In the genomic region with DNA sequence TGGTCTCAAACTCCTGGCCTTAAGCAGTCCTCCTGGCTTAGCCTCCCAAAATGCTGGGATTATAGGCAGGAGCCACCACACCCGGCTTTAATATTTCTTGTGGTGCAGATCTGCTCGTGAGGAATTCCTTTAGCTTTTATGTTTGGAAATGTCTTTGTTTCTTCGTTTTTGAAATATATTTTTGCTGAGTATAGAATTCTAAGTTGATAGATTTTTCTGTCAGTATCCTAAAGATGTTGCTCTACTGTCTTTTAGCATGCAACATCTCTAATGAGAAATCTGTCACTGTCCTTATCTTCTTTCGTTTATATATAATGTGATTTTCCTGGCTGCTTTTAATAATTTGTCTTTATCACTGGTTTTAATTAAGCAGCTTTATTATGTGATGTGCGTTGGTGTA, we compare ENCODE assay signal across 27 cellular contexts.
"Had no signal": no experiment of that assay in that cellular context is flagged by ENCODE, and none has a peak within 500 bp of the region (broad histone marks: within the 10 kb centered on the region; RNA-seq: fewer than 3 reads in every experiment).

No MANE protein-coding gene starts in this region.

- H3K9me3 Mint-ChIP-seq: neural crest cell; stimulated activated effector memory CD8-positive, alpha-beta T cell treated with anti-CD3 and anti-CD28 coated beads, Interleukin-12 subunit alpha, Interleukin-12 subunit beta, amount 100 ng/mL, for 72 hours had no signal

- H3K9me3 ChIP-seq: lower lobe of right lung, pancreas, prostate gland, sigmoid colon, upper lobe of left lung, vagina had no signal

- H3K27me3 Mint-ChIP-seq: naive thymus-derived CD8-positive, alpha-beta T cell; stimulated activated naive CD8-positive, alpha-beta T cell treated with anti-CD3 and anti-CD28 coated beads, Interleukin-15, amount 100 ng/mL, for 72 hours had no signal

- H3K27me3 ChIP-seq: left lung, pancreas, sigmoid colon, spleen, tibial nerve, upper lobe of left lung, vagina had no signal

- FAIRE-seq: keratinocyte, pancreas, small intestine had no signal

- H3K4me3 ChIP-seq: left lung, lower lobe of right lung, pancreas, prostate gland, sigmoid colon, spleen, tibial nerve, upper lobe of left lung, vagina had no signal

- H3K36me3 Mint-ChIP-seq: stimulated activated effector memory CD8-positive, alpha-beta T cell treated with anti-CD3 and anti-CD28 coated beads, Interleukin-12 subunit alpha, Interleukin-12 subunit beta, amount 100 ng/mL, for 72 hours had no signal

- H3K27ac Mint-ChIP-seq: nephron; stimulated activated effector memory CD8-positive, alpha-beta T cell treated with anti-CD3 and anti-CD28 coated beads, Interleukin-12 subunit alpha, Interleukin-12 subunit beta, amount 100 ng/mL, for 72 hours; stimulated activated naive CD8-positive, alpha-beta T cell treated with anti-CD3 and anti-CD28 coated beads, Interleukin-15, amount 100 ng/mL, for 72 hours had no signal

- H3K27ac ChIP-seq: left lung, lower lobe of right lung, pancreas, prostate gland, sigmoid colon, tibial nerve, upper lobe of left lung, vagina had no signal

- H3K4me3 Mint-ChIP-seq: naive thymus-derived CD8-positive, alpha-beta T cell; nephron; neural crest cell; stimulated activated effector memory CD8-positive, alpha-beta T cell treated with anti-CD3 and anti-CD28 coated beads, Interleukin-12 subunit alpha, Interleukin-12 subunit beta, amount 100 ng/mL, for 72 hours; stimulated activated naive CD8-positive, alpha-beta T cell treated with anti-CD3 and anti-CD28 coated beads, Interleukin-15, amount 100 ng/mL, for 72 hours had no signal

- ATAC-seq: left cardiac atrium; left lung; lower lobe of right lung; naive thymus-derived CD8-positive, alpha-beta T cell; pancreas; right cardiac atrium; stimulated activated effector memory CD8-positive, alpha-beta T cell treated with anti-CD3 and anti-CD28 coated beads, Interleukin-12 subunit alpha, Interleukin-12 subunit beta, amount 100 ng/mL, for 72 hours; stimulated activated naive CD8-positive, alpha-beta T cell treated with anti-CD3 and anti-CD28 coated beads, Interleukin-15, amount 100 ng/mL, for 72 hours had no signal

- H3K4me1 Mint-ChIP-seq: nephron had no signal

- DNase-seq: kidney glomerular epithelial cell; left cardiac atrium; left lung; lower lobe of right lung; mammary epithelial cell; mesenchymal stem cell; naive thymus-derived CD8-positive, alpha-beta T cell; nucleus accumbens; pancreas; posterior cingulate gyrus; retina; right cardiac atrium; sigmoid colon; small intestine; spleen; stimulated activated CD4-positive, alpha-beta T cell treated with anti-CD3 and anti-CD28 coated beads, Interleukin-4, amount 100 ng/mL, for 24 hours; stimulated activated naive CD4-positive, alpha-beta T cell treated with Interleukin-2 at 50 U/mL for 16 hours; stimulated activated naive CD8-positive, alpha-beta T cell treated with anti-CD3 and anti-CD28 coated beads, Interleukin-15, amount 100 ng/mL, for 72 hours; substantia nigra; upper lobe of left lung had no signal

- H3K36me3 ChIP-seq: lower lobe of right lung, pancreas, prostate gland, upper lobe of left lung, vagina had no signal
